ENCODE assay signal across 13 cellular contexts in the genomic region with DNA sequence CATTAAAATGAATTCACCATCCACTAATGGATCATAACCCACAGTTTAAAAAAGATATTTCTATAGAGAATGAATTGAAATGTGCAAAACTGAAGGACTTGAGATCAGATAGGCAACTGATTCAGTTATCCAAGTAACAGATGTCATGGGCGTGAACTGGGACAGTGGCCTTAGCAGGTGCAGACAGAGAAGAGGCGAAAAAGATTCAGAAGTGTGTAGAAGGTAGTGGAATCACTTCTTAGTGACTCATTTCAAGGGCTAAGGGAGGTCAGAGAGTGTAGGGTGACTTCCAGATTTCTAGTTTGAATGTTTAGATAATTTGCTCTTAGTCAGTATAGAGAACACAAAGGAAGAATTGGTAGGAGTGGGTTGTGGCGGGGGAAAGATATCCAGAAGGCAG.
DNase-seq lines count a peak whose midpoint lies in the region; ATAC-seq and TF ChIP-seq lines count a peak whose summit lies in the region.
"Had no signal": no experiment of that assay in that cellular context is flagged by ENCODE, and none has a peak within 500 bp of the region (broad histone marks: within the 10 kb centered on the region; RNA-seq: fewer than 3 reads in every experiment).

No MANE protein-coding gene starts in this region.

- no peak overlapping the region for H2BK15ac ChIP-seq in IMR-90 (ENCODE audit: low read depth, low read length)

- WGBS in IMR-90 (ENCODE audit: extremely low coverage in 2 of 2, insufficient read length in 1 of 2), 2 experiments, result 83% methylated on average over 2 of the region's 3 CpGs; no CpG with 5 or more reads in 1 of the 2 experiments

- dilution Hi-C loops in IMR-90 (cut with HindIII; ENCODE audit: low sequenced_read_pairs, unreplicated experiment), result no loop called here

- H4K91ac ChIP-seq in IMR-90 (ENCODE audit: insufficient read depth, low read depth, low read length), result no peak overlapping the region

- no TSS peak for BruUV-seq in IMR-90 (replicated peaks; lab: Mats Ljungman, UMichigan)

- peaks cover 5% of the 10 kb centered on the region; the same call in 1 of the 2 replicates for H3K36me3 ChIP-seq in IMR-90 (ENCODE audit: control insufficient read depth, insufficient read depth, low read length)
- H3K36me3 ChIP-seq: right atrium auricular region had no signal

- H3K4me3 ChIP-seq in IMR-90 (ENCODE audit: insufficient read depth, low read depth, low read length), result no peak overlapping the region
- H3K4me3 ChIP-seq: right atrium auricular region had no signal

- H3K56ac ChIP-seq in IMR-90 (ENCODE audit: extremely low read depth, insufficient read depth, low read length), result no peak overlapping the region

- ATAC-seq in GM18858 (IDR thresholded peaks at IDR 0.05; ENCODE audit: unreplicated experiment) (peak; percentile 65), IMR-90 (ENCODE audit: low read depth) (peak; percentile 83), left lobe of liver (no peak)
- ATAC-seq: naive thymus-derived CD4-positive, alpha-beta T cell had no signal

- H2BK5ac ChIP-seq in IMR-90 (ENCODE audit: low read depth, low read length, poor library complexity, severe bottlenecking), result no peak overlapping the region

- peaks cover 9% of the 10 kb centered on the region for H3K4me1 ChIP-seq in IMR-90 (ENCODE audit: control insufficient read depth, insufficient read depth, low read length)

- CTCF ChIA-PET in IMR-90 (lab: Yijun Ruan, JAX), result no interaction called here

- no peaks in the 10 kb centered on the region for H3K27me3 ChIP-seq in IMR-90 (ENCODE audit: control insufficient read depth, insufficient read depth, low read length)
- H3K27me3 ChIP-seq: right atrium auricular region had no signal

- H3K36me3 Mint-ChIP-seq in HFFc6 (ENCODE audit: low read depth), result peaks cover 11% of the 10 kb centered on the region

- peaks cover 45% of the 10 kb centered on the region for H3K4me1 Mint-ChIP-seq in HFFc6 (ENCODE audit: low read depth)

- DNase-seq in HFFc6 (peak; percentile 13), IMR-90 (peak; percentile 85), iris pigment epithelial cell (ENCODE audit: low read depth) (peak; percentile 68), DMS 273 treated with DMSO at 0.1 percent for 48 hours (lab: John Stamatoyannopoulos, UW) (no peak), NCI-H748 treated with DMSO at 0.1 percent for 48 hours (lab: John Stamatoyannopoulos, UW) (no peak), left lobe of liver (ENCODE audit: low spot score) (no peak)
- DNase-seq: activated CD8-positive, alpha-beta memory T cell treated with anti-CD3 and anti-CD28 coated beads, Interleukin-2, amount 50 U/mL, for 48 hours; naive thymus-derived CD4-positive, alpha-beta T cell; NCI-H774; SHP77 treated with DMSO at 0.1 percent for 48 hours had no signal

- H3K9me3 ChIP-seq in IMR-90 (ENCODE audit: control insufficient read depth, insufficient read depth, low read length), result no peaks in the 10 kb centered on the region; the same call in 1 of the 2 replicates
- H3K9me3 ChIP-seq: right atrium auricular region had no signal

- no peak overlapping the region for H2AFZ ChIP-seq in IMR-90 (replicated peaks; ENCODE audit: low read length, poor library complexity)

- no peak overlapping the region for H2AK5ac ChIP-seq in IMR-90 (ENCODE audit: low read depth, low read length)

- H4K5ac ChIP-seq in IMR-90 (ENCODE audit: low read depth, low read length), result no peak overlapping the region

- no peak overlapping the region for H2BK120ac ChIP-seq in IMR-90 (ENCODE audit: low read depth, low read length)

- no peak overlapping the region for H3K14ac ChIP-seq in IMR-90 (replicated peaks; ENCODE audit: low read depth, low read length)

- no peak overlapping the region for H2AK9ac ChIP-seq in IMR-90 (replicated peaks; ENCODE audit: low read depth, low read length, poor library complexity)

- no peak overlapping the region for H3K4me3 Mint-ChIP-seq in HFFc6
- H3K4me3 Mint-ChIP-seq: dendritic cell treated with granulocyte-macrophage colony-stimulating factor and Interleukin-4, amounts not matched to agents 40 ng/mL and 50 ng/mL, for 4 days; naive thymus-derived CD4-positive, alpha-beta T cell had no signal

- H3K4me2 ChIP-seq in IMR-90 (ENCODE audit: low read depth, low read length), result no peak overlapping the region

- no peak overlapping the region for H3K9ac ChIP-seq in IMR-90 (ENCODE audit: low read depth, low read length)

- no peak overlapping the region for H2BK20ac ChIP-seq in IMR-90 (ENCODE audit: low read depth, low read length)

- H3K27ac Mint-ChIP-seq in HFFc6, result no peak overlapping the region; the same call in 1 of the 2 replicates
- H3K27ac Mint-ChIP-seq: dendritic cell treated with granulocyte-macrophage colony-stimulating factor and Interleukin-4, amounts not matched to agents 40 ng/mL and 50 ng/mL, for 4 days had no signal

- no peak overlapping the region for H3K18ac ChIP-seq in IMR-90 (ENCODE audit: low read depth, low read length)

- intact Hi-C loops in IMR-90 (cut with micrococcal nuclease), result loop anchor here (5.0 to 10.0 kb wide), 2 partner anchors 702 to 760 kb away; no protein-coding TSS in a partner anchor

- H3K23ac ChIP-seq in IMR-90 (ENCODE audit: low read depth, low read length), result no peak overlapping the region

- no peaks in the 10 kb centered on the region; the same call in 1 of the 2 replicates for H4K20me1 ChIP-seq in IMR-90 (ENCODE audit: insufficient read depth, low read length)

- no peak overlapping the region for H4K8ac ChIP-seq in IMR-90 (ENCODE audit: low read depth in 2 of 2, low read length in 2 of 2)

- H3K27me3 Mint-ChIP-seq in HFFc6 (ENCODE audit: insufficient read depth), result no peaks in the 10 kb centered on the region
- H3K27me3 Mint-ChIP-seq: dendritic cell treated with granulocyte-macrophage colony-stimulating factor and Interleukin-4, amounts not matched to agents 40 ng/mL and 50 ng/mL, for 4 days; naive thymus-derived CD4-positive, alpha-beta T cell had no signal

- TF ChIP-seq RAD21 in IMR-90 (IDR thresholded peaks at IDR 0.05; ENCODE audit: low read length), result no peak

- in situ Hi-C loops in IMR-90 (cut with MboI; ENCODE audit: low sequenced_read_pairs), result loop anchor here (10.0 to 25.0 kb wide), 3 partner anchors 240 to 702 kb away; no protein-coding TSS in a partner anchor

- H3K27ac ChIP-seq in IMR-90 (ENCODE audit: insufficient read depth, low read length), result no peak overlapping the region
- H3K27ac ChIP-seq: right atrium auricular region had no signal

- no peak for TF ChIP-seq POLR2A in IMR-90 (IDR thresholded peaks at IDR 0.05; ENCODE audit: low read depth, low read length)

- POLR2A ChIA-PET in IMR-90 (lab: Charles Lee; ENCODE audit: unreplicated experiment), result no interaction called here

- peaks cover 15 to 42% of the 10 kb centered on the region in 2 experiments; a peak in 3 of 4 replicates for H3K79me1 ChIP-seq in IMR-90 (ENCODE audit: low read depth in 1 of 2, low read length in 2 of 2)

- no peak overlapping the region for H3K4ac ChIP-seq in IMR-90 (ENCODE audit: low read depth, low read length)

- H3K9me1 ChIP-seq in IMR-90 (ENCODE audit: insufficient read depth, low read length), result peaks cover 9% of the 10 kb centered on the region; the same call in 1 of the 2 replicates

- peaks cover 10% of the 10 kb centered on the region for H3K9me3 Mint-ChIP-seq in HFFc6

- TF ChIP-seq CTCF in HFFc6 (IDR thresholded peaks at IDR 0.05), result no peak
- TF ChIP-seq CTCF in IMR-90 (conservative IDR thresholded peaks at IDR 0.05; ENCODE audit: low read depth, low read length), result no peak

TF ChIP-seq in IMR-90, 13 proteins besides CTCF, POLR2A, EP300 and RAD21:
- no peak for TF ChIP-seq MXI1 (IDR thresholded peaks at IDR 0.05; ENCODE audit: borderline replicate concordance, low read depth, low read length)
- TF ChIP-seq FOS (IDR thresholded peaks at IDR 0.05; ENCODE audit: low read depth, low read length), result peak; percentile 38; the same call in 1 of the 2 replicates
- peak; percentile 20 for TF ChIP-seq RCOR1 (IDR thresholded peaks at IDR 0.05; ENCODE audit: insufficient replicate concordance, low read length)

Comparison
In these comparisons a context has a peak if more than half of its experiments do, and no peak if none do; other contexts are left out.
1. DNase-seq: peak in HFFc6 (single experiment), IMR-90 (single experiment) and iris pigment epithelial cell (single experiment); none in DMS 273 treated with DMSO at 0.1 percent for 48 hours (single experiment), NCI-H748 treated with DMSO at 0.1 percent for 48 hours (single experiment) and left lobe of liver (single experiment).